Comparison of ENCODE assay signal across 9 cellular contexts in the genomic region with DNA sequence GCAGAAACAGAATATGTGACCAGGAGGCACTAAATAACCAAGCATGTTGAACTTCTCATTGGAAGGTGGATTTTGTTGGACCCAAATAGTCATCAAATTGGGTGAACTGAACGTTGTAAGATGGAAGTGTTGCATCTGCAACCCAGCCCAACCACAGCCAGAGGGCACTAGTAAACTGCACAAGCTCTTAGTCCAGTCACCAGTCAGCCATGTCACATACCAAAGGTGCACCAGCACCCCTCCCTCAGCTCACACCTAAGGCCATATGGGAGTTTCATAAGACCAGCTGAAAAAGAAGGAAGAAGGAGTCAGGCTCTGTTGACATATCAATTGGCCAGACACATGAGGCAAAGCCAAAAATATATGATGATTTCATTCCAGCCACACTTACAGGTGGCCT.
DNase-seq lines count a peak whose midpoint lies in the region; ATAC-seq and TF ChIP-seq lines count a peak whose summit lies in the region.
"Had no signal": no experiment of that assay in that cellular context is flagged by ENCODE, and none has a peak within 500 bp of the region (broad histone marks: within the 10 kb centered on the region; RNA-seq: fewer than 3 reads in every experiment).

No MANE protein-coding gene starts in this region.

- no peak overlapping the region for H3K4me3 Mint-ChIP-seq in naive thymus-derived CD4-positive, alpha-beta T cell
- no peak overlapping the region for H3K4me3 Mint-ChIP-seq in effector memory CD8-positive, alpha-beta T cell

- no peaks in the 10 kb centered on the region for H3K27me3 ChIP-seq in OCI-LY3 (ENCODE audit: low read depth, low read length)
- H3K27me3 ChIP-seq in naive thymus-derived CD4-positive, alpha-beta T cell (ENCODE audit: control insufficient read depth in 2 of 2, insufficient read depth in 2 of 2, low read length in 2 of 2): no peaks in the 10 kb centered on the region

- no peak overlapping the region for H3K27ac ChIP-seq in HEK293 (ENCODE audit: extremely low read depth, low read depth, low read length)
- no peak overlapping the region for H3K27ac ChIP-seq in OCI-LY3 (ENCODE audit: low read length)
- H3K27ac ChIP-seq in naive thymus-derived CD4-positive, alpha-beta T cell (ENCODE audit: low read depth, low read length): no peak overlapping the region

- H4K20me1 ChIP-seq in OCI-LY3 (ENCODE audit: insufficient read depth, low read length): no peaks in the 10 kb centered on the region

- H3K4me2 ChIP-seq in OCI-LY3 (ENCODE audit: low read length): no peak overlapping the region

- H3K27ac Mint-ChIP-seq in naive thymus-derived CD4-positive, alpha-beta T cell: no peak overlapping the region
- H3K27ac Mint-ChIP-seq in effector memory CD8-positive, alpha-beta T cell: no peak overlapping the region

- H3K4me3 ChIP-seq in HEK293 (ENCODE audit: low read depth, low read length) (no peak overlapping the region), OCI-LY3 (ENCODE audit: low read length) (no peak overlapping the region)
- no peak overlapping the region for H3K4me3 ChIP-seq in naive thymus-derived CD4-positive, alpha-beta T cell (ENCODE audit: low read length)

- no peaks in the 10 kb centered on the region for H3K4me1 Mint-ChIP-seq in naive thymus-derived CD4-positive, alpha-beta T cell
- no peaks in the 10 kb centered on the region for H3K4me1 Mint-ChIP-seq in effector memory CD8-positive, alpha-beta T cell (ENCODE audit: low read depth in 2 of 2)

- POLR2A ChIA-PET in HEK293 (lab: Yijun Ruan, JAX): no interaction called here
- POLR2A ChIA-PET in naive thymus-derived CD4-positive, alpha-beta T cell (lab: Charles Lee): no interaction called here

- TF ChIP-seq CTCF in GM12874 (IDR thresholded peaks at IDR 0.05; ENCODE audit: insufficient read depth, low read depth, low read length) (peak; percentile 22; the same call in 1 of the 2 replicates), HEK293 (tag by site-specific recombination; IDR thresholded peaks at IDR 0.05) (no peak), OCI-LY3 (IDR thresholded peaks at IDR 0.05; ENCODE audit: low read depth, low read length) (peak; percentile 65)

- H3K9me3 ChIP-seq in HEK293 (ENCODE audit: control insufficient read depth, insufficient read depth, low read depth, low read length) (no peaks in the 10 kb centered on the region), OCI-LY3 (ENCODE audit: insufficient read depth, low read length) (no peaks in the 10 kb centered on the region)
- no peaks in the 10 kb centered on the region for H3K9me3 ChIP-seq in naive thymus-derived CD4-positive, alpha-beta T cell (ENCODE audit: control insufficient read depth in 2 of 3, low read length in 3 of 3)

- CTCF ChIA-PET in HEK293 (lab: Yijun Ruan, JAX): interaction anchor here (0.6 to 1.1 kb wide), 7 partner anchors 16 to 963 kb away, joined by 3 to 4 read pairs (median 3); no protein-coding TSS in a partner anchor
- CTCF ChIA-PET in naive thymus-derived CD4-positive, alpha-beta T cell (lab: Charles Lee): no interaction called here

- DNase-seq in iris pigment epithelial cell (ENCODE audit: low read depth): peak; percentile 34
- no peak for DNase-seq in naive thymus-derived CD4-positive, alpha-beta T cell
- no peak for DNase-seq in activated CD8-positive, alpha-beta memory T cell treated with anti-CD3 and anti-CD28 coated beads for 24 hours
- no peak for DNase-seq in effector memory CD8-positive, alpha-beta T cell
- no peak for DNase-seq in hypothalamus (lab: John Stamatoyannopoulos, UW)
- DNase-seq: Right ventricle myocardium superior had no signal

- H3K79me2 ChIP-seq in OCI-LY3 (ENCODE audit: low read length): no peaks in the 10 kb centered on the region

- H3K9ac ChIP-seq in OCI-LY3 (ENCODE audit: low read length): no peak overlapping the region

- H3K27me3 Mint-ChIP-seq in naive thymus-derived CD4-positive, alpha-beta T cell: no peaks in the 10 kb centered on the region
- no peaks in the 10 kb centered on the region for H3K27me3 Mint-ChIP-seq in effector memory CD8-positive, alpha-beta T cell

- peaks cover 0 to 3% (median 0%) of the 10 kb centered on the region in 5 donors for H3K36me3 Mint-ChIP-seq in naive thymus-derived CD4-positive, alpha-beta T cell
- H3K36me3 Mint-ChIP-seq in effector memory CD8-positive, alpha-beta T cell (ENCODE audit: insufficient read depth): no peaks in the 10 kb centered on the region

- H3K4me1 ChIP-seq in HEK293 (ENCODE audit: control insufficient read depth, insufficient read depth, low read length) (peaks cover 2% of the 10 kb centered on the region; the same call in 1 of the 2 replicates), OCI-LY3 (ENCODE audit: low read length) (peaks cover 8% of the 10 kb centered on the region; the same call in 1 of the 2 replicates)
- H3K4me1 ChIP-seq in naive thymus-derived CD4-positive, alpha-beta T cell (ENCODE audit: control insufficient read depth in 2 of 2, insufficient read depth in 2 of 2, low read length in 2 of 2): no peaks in the 10 kb centered on the region

- peak overlapping the region; percentile 22; the same call in 1 of the 2 replicates for H2AFZ ChIP-seq in OCI-LY3 (ENCODE audit: low read depth, low read length)

- H3K36me3 ChIP-seq in HEK293 (ENCODE audit: control insufficient read depth in 2 of 2, insufficient read depth in 1 of 2, low read length in 2 of 2): no peaks in the 10 kb centered on the region
- no peaks in the 10 kb centered on the region for H3K36me3 ChIP-seq in OCI-LY3 (replicated peaks; ENCODE audit: low read depth, low read length)
- no peaks in the 10 kb centered on the region for H3K36me3 ChIP-seq in naive thymus-derived CD4-positive, alpha-beta T cell (ENCODE audit: control insufficient read depth in 2 of 3, insufficient read depth in 3 of 3, low read length in 3 of 3)

- peaks cover 0 to 2% (median 0%) of the 10 kb centered on the region in 11 donors for H3K9me3 Mint-ChIP-seq in naive thymus-derived CD4-positive, alpha-beta T cell
- no peaks in the 10 kb centered on the region for H3K9me3 Mint-ChIP-seq in effector memory CD8-positive, alpha-beta T cell

- intact Hi-C loops in naive thymus-derived CD4-positive, alpha-beta T cell (cut with micrococcal nuclease): no loop called here

- ATAC-seq in naive thymus-derived CD4-positive, alpha-beta T cell: no peak
- ATAC-seq in effector memory CD8-positive, alpha-beta T cell (replicated peaks): no peak

TF ChIP-seq in HEK293, 187 proteins besides CTCF, POLR2A, EP300 and RAD21:
- no peak for TF ChIP-seq TCF7L2 (IDR thresholded peaks at IDR 0.05; ENCODE audit: borderline replicate concordance, low read depth, low read length)
- TF ChIP-seq, protein P1, sequence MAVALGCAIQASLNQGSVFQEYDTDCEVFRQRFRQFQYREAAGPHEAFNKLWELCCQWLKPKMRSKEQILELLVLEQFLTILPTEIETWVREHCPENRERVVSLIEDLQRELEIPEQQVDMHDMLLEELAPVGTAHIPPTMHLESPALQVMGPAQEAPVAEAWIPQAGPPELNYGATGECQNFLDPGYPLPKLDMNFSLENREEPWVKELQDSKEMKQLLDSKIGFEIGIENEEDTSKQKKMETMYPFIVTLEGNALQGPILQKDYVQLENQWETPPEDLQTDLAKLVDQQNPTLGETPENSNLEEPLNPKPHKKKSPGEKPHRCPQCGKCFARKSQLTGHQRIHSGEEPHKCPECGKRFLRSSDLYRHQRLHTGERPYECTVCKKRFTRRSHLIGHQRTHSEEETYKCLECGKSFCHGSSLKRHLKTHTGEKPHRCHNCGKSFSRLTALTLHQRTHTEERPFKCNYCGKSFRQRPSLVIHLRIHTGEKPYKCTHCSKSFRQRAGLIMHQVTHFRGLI (tag by site-specific recombination; IDR thresholded peaks at IDR 0.05): 0 out of 2 replicates have a peak, but pooled peaks have one; percentile 15
- peak; percentile 40 for TF ChIP-seq ZNF654 (tag by site-specific recombination; IDR thresholded peaks at IDR 0.05; ENCODE audit: low read depth)
